In genomic region chr2:170087394-170087793, GRCh38 we compare ENCODE assay signal across 22 cellular contexts.
"Had no signal": no experiment of that assay in that cellular context is flagged by ENCODE, and none has a peak within 500 bp of the region (broad histone marks: within the 10 kb centered on the region; RNA-seq: fewer than 3 reads in every experiment).

No MANE protein-coding gene starts in this region.

- H3K4me3 ChIP-seq: adrenal gland, ascending aorta, ovary, skin epidermis, transverse colon, uterus had no signal

- ATAC-seq: activated CD8-positive, alpha-beta T cell treated with anti-CD3 and anti-CD28 coated beads, Interleukin-2, amount 10 ng/mL, durations not matched to agents 7 days and 5 days; stimulated activated memory B cell treated with anti-CD40 and anti-IgM and Interleukin-4, amounts not matched to agents 10 μg/mL and 1 μg/mL and 100 μg/mL, for 72 hours had no signal

- DNase-seq: activated CD4-positive, alpha-beta T cell treated with anti-CD3 and anti-CD28 coated beads for 1 hour; activated CD4-positive, alpha-beta T cell treated with anti-CD3 and anti-CD28 coated beads, Interleukin-2, amount 50 U/mL, for 1 hour; activated CD8-positive, alpha-beta T cell treated with anti-CD3 and anti-CD28 coated beads, Interleukin-2, amount 10 ng/mL, durations not matched to agents 7 days and 5 days; activated gamma-delta T cell treated with Interleukin-2 at 50 U/mL for 16 hours; activated T-cell treated with anti-CD3 and anti-CD28 coated beads, Interleukin-2, amount 50 U/mL, for 1 hour; adrenal gland; brain microvascular endothelial cell; central memory CD4-positive, alpha-beta T cell; effector CD8-positive, alpha-beta T cell; erythroblast; foreskin melanocyte; glutamatergic neuron; hippocampal formation; ovary; right cardiac atrium; stimulated activated CD4-positive, alpha-beta T cell treated with anti-CD3 and anti-CD28 coated beads, Interleukin-15, amount 100 ng/mL, for 24 hours; transverse colon; uterus had no signal

- H3K4me1 ChIP-seq: adrenal gland, ascending aorta, transverse colon, uterus had no signal

- H3K36me3 ChIP-seq: adrenal gland, brain microvascular endothelial cell, ovary, uterus had no signal

- H3K27me3 ChIP-seq: adrenal gland, ascending aorta, brain microvascular endothelial cell, neutrophil, ovary, transverse colon, uterus had no signal

- H3K9me3 ChIP-seq: adrenal gland, neutrophil, ovary, transverse colon, uterus had no signal

- H3K27ac ChIP-seq: adrenal gland, ascending aorta, brain microvascular endothelial cell, neutrophil, ovary, skin epidermis, transverse colon, uterus had no signal
